In genomic region chr14:52776816-52777215, GRCh38 we compare ENCODE assay signal across 20 cellular contexts.
"Had no signal": no experiment of that assay in that cellular context is flagged by ENCODE, and none has a peak within 500 bp of the region (broad histone marks: within the 10 kb centered on the region; RNA-seq: fewer than 3 reads in every experiment).

No MANE protein-coding gene starts in this region.

- H3K4me1 Mint-ChIP-seq: activated B cell treated with CpG ODN at 0.5 μM for 24 hours had no signal

- H3K4me3 ChIP-seq: coronary artery, gastrocnemius medialis, heart left ventricle, left ventricle myocardium inferior, ovary, psoas muscle, skin epidermis, tibial nerve had no signal

- FAIRE-seq: endometrium, urothelium cell line had no signal

- H3K9me3 Mint-ChIP-seq: activated B cell treated with CpG ODN at 0.5 μM for 24 hours; activated CD4-positive, alpha-beta memory T cell treated with anti-CD3 and anti-CD28 coated beads for 36 hours; central memory CD8-positive, alpha-beta T cell; naive thymus-derived CD4-positive, alpha-beta T cell; stimulated activated naive CD8-positive, alpha-beta T cell treated with anti-CD3 and anti-CD28 coated beads, Interleukin-15, Interleukin-2, amounts not matched to agents 100 ng/mL and 50 ng/mL, for 24 hours had no signal

- H3K9me3 ChIP-seq: gastrocnemius medialis, heart left ventricle, left ventricle myocardium inferior, ovary, psoas muscle, tibial nerve had no signal

- H3K27ac ChIP-seq: brain microvascular endothelial cell, coronary artery, gastrocnemius medialis, heart left ventricle, left ventricle myocardium inferior, ovary, psoas muscle, skin epidermis, tibial nerve had no signal

- H3K4me1 ChIP-seq: gastrocnemius medialis, heart left ventricle, left ventricle myocardium inferior, psoas muscle, tibial nerve had no signal

- ATAC-seq: gastrocnemius medialis; heart left ventricle; naive thymus-derived CD4-positive, alpha-beta T cell; psoas muscle; right cardiac atrium had no signal

- H3K27me3 ChIP-seq: brain microvascular endothelial cell, gastrocnemius medialis, heart left ventricle, ovary, tibial nerve had no signal

- H3K4me3 Mint-ChIP-seq: activated B cell treated with CpG ODN at 0.5 μM for 24 hours; activated CD4-positive, alpha-beta memory T cell treated with anti-CD3 and anti-CD28 coated beads for 36 hours; central memory CD8-positive, alpha-beta T cell; naive thymus-derived CD4-positive, alpha-beta T cell; stimulated activated naive CD8-positive, alpha-beta T cell treated with anti-CD3 and anti-CD28 coated beads, Interleukin-15, Interleukin-2, amounts not matched to agents 100 ng/mL and 50 ng/mL, for 24 hours had no signal

- DNase-seq: activated B cell treated with CpG ODN at 0.5 μM for 24 hours; activated CD4-positive, alpha-beta memory T cell treated with anti-CD3 and anti-CD28 coated beads for 36 hours; activated CD4-positive, alpha-beta T cell treated with anti-CD3 and anti-CD28 coated beads for 4 hours; activated T-cell treated with anti-CD3 and anti-CD28 coated beads for 4 hours; aorta; brain microvascular endothelial cell; gastrocnemius medialis; heart left ventricle; left ventricle myocardium inferior; ovary; psoas muscle; right cardiac atrium had no signal

- H3K27me3 Mint-ChIP-seq: activated B cell treated with CpG ODN at 0.5 μM for 24 hours; activated CD4-positive, alpha-beta memory T cell treated with anti-CD3 and anti-CD28 coated beads for 36 hours; central memory CD8-positive, alpha-beta T cell; naive thymus-derived CD4-positive, alpha-beta T cell; stimulated activated naive CD8-positive, alpha-beta T cell treated with anti-CD3 and anti-CD28 coated beads, Interleukin-15, Interleukin-2, amounts not matched to agents 100 ng/mL and 50 ng/mL, for 24 hours had no signal

- H3K36me3 ChIP-seq: ovary had no signal

- H3K27ac Mint-ChIP-seq: activated B cell treated with CpG ODN at 0.5 μM for 24 hours; activated CD4-positive, alpha-beta memory T cell treated with anti-CD3 and anti-CD28 coated beads for 36 hours; stimulated activated naive CD8-positive, alpha-beta T cell treated with anti-CD3 and anti-CD28 coated beads, Interleukin-15, Interleukin-2, amounts not matched to agents 100 ng/mL and 50 ng/mL, for 24 hours had no signal
